9 cellular contexts compared by ENCODE assay signal in genomic region chr14:68527329-68527851, GRCh38.
DNase-seq lines count a peak whose midpoint lies in the region; ATAC-seq and TF ChIP-seq lines count a peak whose summit lies in the region.
"Had no signal": no experiment of that assay in that cellular context is flagged by ENCODE, and none has a peak within 500 bp of the region (broad histone marks: within the 10 kb centered on the region; RNA-seq: fewer than 3 reads in every experiment).

No MANE protein-coding gene starts in this region.

- DNase-seq in IMR-90 (no peak), epithelial cell of prostate (ENCODE audit: low read depth, low spot score) (no peak), mesothelial cell of epicardium (ENCODE audit: low spot score in 2 of 2, unreplicated experiment in 2 of 2) (no peak), suprapubic skin (ENCODE audit: low spot score in 2 of 2) (peak in 1 of 2 donors; percentile 76), retina (no peak), hippocampal formation (lab: John Stamatoyannopoulos, UW) (no peak), midbrain (lab: John Stamatoyannopoulos, UW) (no peak), T-helper 2 cell (no peak)

- no peak for TF ChIP-seq CTCF in IMR-90 (conservative IDR thresholded peaks at IDR 0.05; ENCODE audit: low read depth, low read length)
- TF ChIP-seq CTCF in mesothelial cell of epicardium (IDR thresholded peaks at IDR 0.05; ENCODE audit: unreplicated experiment), result no peak
- no peak for TF ChIP-seq CTCF in suprapubic skin (IDR thresholded peaks at IDR 0.05)

- H3K4me3 ChIP-seq in IMR-90 (ENCODE audit: insufficient read depth, low read depth, low read length) (no peak overlapping the region), suprapubic skin (no peak overlapping the region)

- POLR2A ChIA-PET in IMR-90 (lab: Charles Lee; ENCODE audit: unreplicated experiment), result no interaction called here

- peaks cover 35% of the 10 kb centered on the region for H3K36me3 Mint-ChIP-seq in mesothelial cell of epicardium

- H3K9ac ChIP-seq in IMR-90 (ENCODE audit: low read depth, low read length), result no peak overlapping the region

- no peak overlapping the region for H3K4me3 Mint-ChIP-seq in mesothelial cell of epicardium

- H2AK9ac ChIP-seq in IMR-90 (replicated peaks; ENCODE audit: low read depth, low read length, poor library complexity), result no peak overlapping the region

- H4K5ac ChIP-seq in IMR-90 (ENCODE audit: low read depth, low read length), result no peak overlapping the region; the same call in 1 of the 2 replicates

- BruUV-seq in IMR-90 (replicated peaks; lab: Mats Ljungman, UMichigan), result no TSS peak

- no peak for TF ChIP-seq POLR2A in IMR-90 (IDR thresholded peaks at IDR 0.05; ENCODE audit: low read depth, low read length)
- TF ChIP-seq POLR2A in suprapubic skin (IDR thresholded peaks at IDR 0.05), result no peak

- in situ Hi-C loops in IMR-90 (cut with MboI; ENCODE audit: low sequenced_read_pairs), result no loop called here

- no peak overlapping the region for H4K91ac ChIP-seq in IMR-90 (ENCODE audit: insufficient read depth, low read depth, low read length)

- peak overlapping the region; percentile 48 for H3K4ac ChIP-seq in IMR-90 (ENCODE audit: low read depth, low read length)

- H3K36me3 ChIP-seq in IMR-90 (ENCODE audit: control insufficient read depth, insufficient read depth, low read length) (no peaks in the 10 kb centered on the region), suprapubic skin (no peaks in the 10 kb centered on the region)

- H3K9me3 ChIP-seq in IMR-90 (ENCODE audit: control insufficient read depth, insufficient read depth, low read length) (peaks cover 5% of the 10 kb centered on the region), suprapubic skin (no peaks in the 10 kb centered on the region)

- CTCF ChIA-PET in IMR-90 (lab: Yijun Ruan, JAX), result interaction anchor here (0.6 to 0.7 kb wide), 2 partner anchors 153 to 290 kb away, joined by 3 read pairs; no protein-coding TSS in a partner anchor

- peaks cover 5% of the 10 kb centered on the region for H3K4me1 ChIP-seq in IMR-90 (ENCODE audit: control insufficient read depth, insufficient read depth, low read length)
- peaks cover 56% of the 10 kb centered on the region for H3K4me1 ChIP-seq in suprapubic skin

- no peak overlapping the region; the same call in 1 of the 2 replicates for H3K14ac ChIP-seq in IMR-90 (replicated peaks; ENCODE audit: low read depth, low read length)

- no peak for ATAC-seq in IMR-90 (ENCODE audit: low read depth)

- H2AFZ ChIP-seq in IMR-90 (replicated peaks; ENCODE audit: low read length, poor library complexity), result no peak overlapping the region

- no peak for TF ChIP-seq RAD21 in IMR-90 (IDR thresholded peaks at IDR 0.05; ENCODE audit: low read length)

- H3K9me1 ChIP-seq in IMR-90 (ENCODE audit: insufficient read depth, low read length), result peaks cover 3% of the 10 kb centered on the region; the same call in 1 of the 2 replicates

- no peak overlapping the region for H3K56ac ChIP-seq in IMR-90 (ENCODE audit: extremely low read depth, insufficient read depth, low read length)

- H3K27me3 Mint-ChIP-seq in mesothelial cell of epicardium (ENCODE audit: low read depth), result no peaks in the 10 kb centered on the region
- H3K27me3 Mint-ChIP-seq: IgD-negative memory B cell had no signal

- peaks cover 37% of the 10 kb centered on the region for H3K9me3 Mint-ChIP-seq in mesothelial cell of epicardium

- H2BK120ac ChIP-seq in IMR-90 (ENCODE audit: low read depth, low read length), result no peak overlapping the region

- intact Hi-C loops in IMR-90 (cut with micrococcal nuclease), result no loop called here

- dilution Hi-C loops in IMR-90 (cut with HindIII; ENCODE audit: low sequenced_read_pairs, unreplicated experiment), result no loop called here

- no peaks in the 10 kb centered on the region for H3K79me1 ChIP-seq in IMR-90 (ENCODE audit: low read depth in 1 of 2, low read length in 2 of 2)

- no CpG with 5 or more reads among the region's 1 CpG for WGBS in IMR-90 (ENCODE audit: extremely low coverage in 2 of 2, insufficient read length in 1 of 2), 2 experiments
- WGBS in suprapubic skin, result 60% methylated on average over 1 of the region's 1 CpG

- H2BK15ac ChIP-seq in IMR-90 (ENCODE audit: low read depth, low read length), result no peak overlapping the region

- H4K8ac ChIP-seq in IMR-90 (ENCODE audit: low read depth in 2 of 2, low read length in 2 of 2), result no peak overlapping the region

- peak overlapping the region; percentile 12 for H3K27ac Mint-ChIP-seq in mesothelial cell of epicardium

- H3K27me3 ChIP-seq in IMR-90 (ENCODE audit: control insufficient read depth, insufficient read depth, low read length) (no peaks in the 10 kb centered on the region), suprapubic skin (no peaks in the 10 kb centered on the region)

- no peaks in the 10 kb centered on the region for H4K20me1 ChIP-seq in IMR-90 (ENCODE audit: insufficient read depth, low read length)

- H3K27ac ChIP-seq in IMR-90 (ENCODE audit: insufficient read depth, low read length) (no peak overlapping the region), epithelial cell of prostate (peak overlapping the region; percentile 83), suprapubic skin (peak overlapping the region; percentile 71)

- no peak overlapping the region for H2AK5ac ChIP-seq in IMR-90 (ENCODE audit: low read depth, low read length)

- TF ChIP-seq EP300 in suprapubic skin (IDR thresholded peaks at IDR 0.05), result no peak

- H3K4me1 Mint-ChIP-seq in mesothelial cell of epicardium, result peaks cover 30% of the 10 kb centered on the region

- H3K23ac ChIP-seq in IMR-90 (ENCODE audit: low read depth, low read length), result no peak overlapping the region

- H3K18ac ChIP-seq in IMR-90 (ENCODE audit: low read depth, low read length), result no peak overlapping the region

- H2BK5ac ChIP-seq in IMR-90 (ENCODE audit: low read depth, low read length, poor library complexity, severe bottlenecking), result no peak overlapping the region

- no peak overlapping the region for H3K4me2 ChIP-seq in IMR-90 (ENCODE audit: low read depth, low read length)

- 0 out of 2 replicates have a peak overlapping the region, but pooled peaks have one; percentile 52 for H2BK20ac ChIP-seq in IMR-90 (ENCODE audit: low read depth, low read length)

TF ChIP-seq in IMR-90, 13 proteins besides CTCF, POLR2A, EP300 and RAD21:
- TF ChIP-seq MAFK (IDR thresholded peaks at IDR 0.05; ENCODE audit: low read depth, low read length) (no peak), MAZ (IDR thresholded peaks at IDR 0.05; ENCODE audit: borderline replicate concordance, low read depth, low read length) (no peak), CHD1 (IDR thresholded peaks at IDR 0.05; ENCODE audit: low read depth, low read length) (no peak), NFE2L2 (IDR thresholded peaks at IDR 0.05; ENCODE audit: low read depth, low read length) (no peak), BHLHE40 (IDR thresholded peaks at IDR 0.05; ENCODE audit: low read depth, low read length) (no peak), FOS (IDR thresholded peaks at IDR 0.05; ENCODE audit: low read depth, low read length) (no peak), RFX5 (IDR thresholded peaks at IDR 0.05; ENCODE audit: low read depth, low read length) (no peak), CEBPB (IDR thresholded peaks at IDR 0.05; ENCODE audit: low read depth, low read length) (no peak), SMC3 (IDR thresholded peaks at IDR 0.05; ENCODE audit: low read depth, low read length) (no peak), MXI1 (IDR thresholded peaks at IDR 0.05; ENCODE audit: borderline replicate concordance, low read depth, low read length) (no peak), RCOR1 (IDR thresholded peaks at IDR 0.05; ENCODE audit: insufficient replicate concordance, low read length) (no peak)
- TF ChIP-seq, protein P1, sequence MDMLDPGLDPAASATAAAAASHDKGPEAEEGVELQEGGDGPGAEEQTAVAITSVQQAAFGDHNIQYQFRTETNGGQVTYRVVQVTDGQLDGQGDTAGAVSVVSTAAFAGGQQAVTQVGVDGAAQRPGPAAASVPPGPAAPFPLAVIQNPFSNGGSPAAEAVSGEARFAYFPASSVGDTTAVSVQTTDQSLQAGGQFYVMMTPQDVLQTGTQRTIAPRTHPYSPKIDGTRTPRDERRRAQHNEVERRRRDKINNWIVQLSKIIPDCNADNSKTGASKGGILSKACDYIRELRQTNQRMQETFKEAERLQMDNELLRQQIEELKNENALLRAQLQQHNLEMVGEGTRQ (IDR thresholded peaks at IDR 0.05; ENCODE audit: low read depth, low read length), result no peak
- TF ChIP-seq, protein P2, sequence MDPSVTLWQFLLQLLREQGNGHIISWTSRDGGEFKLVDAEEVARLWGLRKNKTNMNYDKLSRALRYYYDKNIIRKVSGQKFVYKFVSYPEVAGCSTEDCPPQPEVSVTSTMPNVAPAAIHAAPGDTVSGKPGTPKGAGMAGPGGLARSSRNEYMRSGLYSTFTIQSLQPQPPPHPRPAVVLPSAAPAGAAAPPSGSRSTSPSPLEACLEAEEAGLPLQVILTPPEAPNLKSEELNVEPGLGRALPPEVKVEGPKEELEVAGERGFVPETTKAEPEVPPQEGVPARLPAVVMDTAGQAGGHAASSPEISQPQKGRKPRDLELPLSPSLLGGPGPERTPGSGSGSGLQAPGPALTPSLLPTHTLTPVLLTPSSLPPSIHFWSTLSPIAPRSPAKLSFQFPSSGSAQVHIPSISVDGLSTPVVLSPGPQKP (IDR thresholded peaks at IDR 0.05; ENCODE audit: borderline replicate concordance, low read depth, low read length), result no peak
